Comparison of ENCODE assay signal across 8 cellular contexts in genomic region chr2:162344617-162344950, GRCh38. TPM values are rescaled to one million over a fixed set of nuclear protein-coding genes. Genes with fewer than 3 reads are reported as not detected.
DNase-seq lines count a peak whose midpoint lies in the region; ATAC-seq, FAIRE-seq and TF ChIP-seq lines count a peak whose summit lies in the region.

No MANE protein-coding gene starts in this region.

- peak overlapping the region; percentile 86 for H3K4me3 ChIP-seq in OCI-LY1 (ENCODE audit: low read depth, low read length, poor library complexity, severe bottlenecking)
- H3K4me3 ChIP-seq in effector memory CD4-positive, alpha-beta T cell (ENCODE audit: insufficient read depth, low read depth, low read length, poor library complexity, severe bottlenecking), result peak overlapping the region; percentile 72
- peak overlapping the region; percentile 76 for H3K4me3 ChIP-seq in neural progenitor cell

- no peaks in the 10 kb centered on the region for H3K27me3 ChIP-seq in OCI-LY1 (ENCODE audit: insufficient read depth, low read length)
- no peaks in the 10 kb centered on the region for H3K27me3 ChIP-seq in effector memory CD4-positive, alpha-beta T cell (replicated peaks; ENCODE audit: control insufficient read depth, insufficient read depth, low read length, poor library complexity, severe bottlenecking)
- peaks cover 35% of the 10 kb centered on the region for H3K27me3 ChIP-seq in neural progenitor cell

- H3K4me2 ChIP-seq in OCI-LY1 (ENCODE audit: low read length) (peak overlapping the region; percentile 82), neural progenitor cell (peak overlapping the region; percentile 91)

- H3K79me2 ChIP-seq in OCI-LY1 (ENCODE audit: insufficient read depth, low read length), result no peaks in the 10 kb centered on the region; the same call in 1 of the 2 replicates
- peaks cover 29% of the 10 kb centered on the region for H3K79me2 ChIP-seq in neural progenitor cell (ENCODE audit: low read depth)

- H3K27ac ChIP-seq in OCI-LY1 (ENCODE audit: low read depth, low read length, poor library complexity, severe bottlenecking) (no peak overlapping the region), neural progenitor cell (no peak overlapping the region)
- H3K27ac ChIP-seq in effector memory CD4-positive, alpha-beta T cell (ENCODE audit: insufficient read depth, low read length, poor library complexity, severe bottlenecking), result peak overlapping the region; percentile 54

- TF ChIP-seq CTCF in OCI-LY1 (IDR thresholded peaks at IDR 0.05; ENCODE audit: low read length), result no peak; the same call in 1 of the 2 replicates
- no peak for TF ChIP-seq CTCF in neural progenitor cell (IDR thresholded peaks at IDR 0.05)

- FAIRE-seq in GM12891 (lab: Jason Lieb, UNC), result peak; percentile 38

- no peak for TF ChIP-seq POLR2A in GM12891 (IDR thresholded peaks at IDR 0.05; ENCODE audit: low read depth, low read length)

- no peak for ATAC-seq in HG03139 (IDR thresholded peaks at IDR 0.05; ENCODE audit: unreplicated experiment)
- no peak for ATAC-seq in HG02852 (IDR thresholded peaks at IDR 0.05; ENCODE audit: unreplicated experiment)

- peaks cover 8% of the 10 kb centered on the region for H3K4me1 Mint-ChIP-seq in neural progenitor cell

- H3K9me2 ChIP-seq in OCI-LY1 (ENCODE audit: low read depth, low read length), result no peaks in the 10 kb centered on the region

- no peaks in the 10 kb centered on the region for H3K36me3 ChIP-seq in OCI-LY1 (ENCODE audit: insufficient read depth, low read length)
- no peaks in the 10 kb centered on the region for H3K36me3 ChIP-seq in effector memory CD4-positive, alpha-beta T cell (ENCODE audit: control insufficient read depth, insufficient read depth, low read length)
- no peaks in the 10 kb centered on the region for H3K36me3 ChIP-seq in neural progenitor cell

- H3K27me3 Mint-ChIP-seq in neural progenitor cell (ENCODE audit: insufficient read depth, low read depth), result no peaks in the 10 kb centered on the region

- DNase-seq in GM12891 (ENCODE audit: insufficient read length, low spot score) (no peak), neural progenitor cell (ENCODE audit: low spot score) (no peak), NCI-H2107 treated with DMSO at 0.1 percent for 48 hours (lab: John Stamatoyannopoulos, UW; ENCODE audit: unreplicated experiment) (no peak)
- no peak for DNase-seq in effector memory CD4-positive, alpha-beta T cell
- no peak for DNase-seq in stimulated activated CD4-positive, alpha-beta T cell treated with anti-CD3 and anti-CD28 coated beads, Interleukin-12 subunit alpha, Interleukin-12 subunit beta, amount 100 ng/mL, for 4 hours

- no peaks in the 10 kb centered on the region for H3K9me3 Mint-ChIP-seq in neural progenitor cell

- peaks cover 23% of the 10 kb centered on the region for H3K4me1 ChIP-seq in OCI-LY1 (ENCODE audit: insufficient read depth, low read length, severe bottlenecking)
- peaks cover 5% of the 10 kb centered on the region for H3K4me1 ChIP-seq in effector memory CD4-positive, alpha-beta T cell (ENCODE audit: control insufficient read depth, insufficient read depth, low read length, poor library complexity, severe bottlenecking)
- H3K4me1 ChIP-seq in neural progenitor cell, result peaks cover 15% of the 10 kb centered on the region

- peak overlapping the region; percentile 90 for H3K4me3 Mint-ChIP-seq in neural progenitor cell

- H3K9ac ChIP-seq in OCI-LY1 (ENCODE audit: low read length) (peak overlapping the region; percentile 78), neural progenitor cell (peak overlapping the region; percentile 57)

- no peaks in the 10 kb centered on the region for H3K36me3 Mint-ChIP-seq in neural progenitor cell

- peak overlapping the region; percentile 57 for H3K27ac Mint-ChIP-seq in neural progenitor cell

- H2AFZ ChIP-seq in OCI-LY1 (ENCODE audit: low read length) (0 out of 2 replicates have a peak overlapping the region, but pooled peaks have one; percentile 71), neural progenitor cell (replicated peaks) (peak overlapping the region; percentile 81)

- H3F3A ChIP-seq in OCI-LY1 (ENCODE audit: insufficient read depth, low read length), result no peaks in the 10 kb centered on the region
- peaks cover 5% of the 10 kb centered on the region for H3F3A ChIP-seq in neural progenitor cell (ENCODE audit: low read depth)

- no peaks in the 10 kb centered on the region for H3K9me3 ChIP-seq in OCI-LY1 (ENCODE audit: low read length)
- no peaks in the 10 kb centered on the region for H3K9me3 ChIP-seq in effector memory CD4-positive, alpha-beta T cell (ENCODE audit: control insufficient read depth, low read length)
- no peaks in the 10 kb centered on the region for H3K9me3 ChIP-seq in neural progenitor cell (ENCODE audit: low read depth)

- H4K20me1 ChIP-seq in OCI-LY1 (ENCODE audit: insufficient read depth, low read length), result no peaks in the 10 kb centered on the region
- H4K20me1 ChIP-seq in neural progenitor cell (ENCODE audit: low read depth), result peaks cover 5% of the 10 kb centered on the region

TF ChIP-seq in GM12891, 5 proteins besides CTCF, POLR2A, EP300 and RAD21:
- TF ChIP-seq SPI1 (IDR thresholded peaks at IDR 0.05; ENCODE audit: low read depth, low read length), result no peak; the same call in 1 of the 2 replicates

RNA-seq across cellular contexts. Expression of gene GCA, which starts 0.7 kb away (rescaled TPM):
- 23.4 TPM for polyA plus RNA-seq in GM12891 (2012; ENCODE audit: low read depth, missing spikeins)
- total RNA-seq in neural progenitor cell (ENCODE audit: low replicate concordance), result 63.2 and 64.8 TPM in 2 replicates

RNA-seq across cellular contexts. Expression of gene IFIH1, which starts 26.1 kb away (rescaled TPM):
- polyA plus RNA-seq in GM12891 (2012; ENCODE audit: low read depth, missing spikeins), result 25.3 TPM
- 0.09 and 0.79 TPM in 2 replicates for total RNA-seq in neural progenitor cell (ENCODE audit: low replicate concordance)
